ENCODE assay signal across 1 cellular context in the genomic region with DNA sequence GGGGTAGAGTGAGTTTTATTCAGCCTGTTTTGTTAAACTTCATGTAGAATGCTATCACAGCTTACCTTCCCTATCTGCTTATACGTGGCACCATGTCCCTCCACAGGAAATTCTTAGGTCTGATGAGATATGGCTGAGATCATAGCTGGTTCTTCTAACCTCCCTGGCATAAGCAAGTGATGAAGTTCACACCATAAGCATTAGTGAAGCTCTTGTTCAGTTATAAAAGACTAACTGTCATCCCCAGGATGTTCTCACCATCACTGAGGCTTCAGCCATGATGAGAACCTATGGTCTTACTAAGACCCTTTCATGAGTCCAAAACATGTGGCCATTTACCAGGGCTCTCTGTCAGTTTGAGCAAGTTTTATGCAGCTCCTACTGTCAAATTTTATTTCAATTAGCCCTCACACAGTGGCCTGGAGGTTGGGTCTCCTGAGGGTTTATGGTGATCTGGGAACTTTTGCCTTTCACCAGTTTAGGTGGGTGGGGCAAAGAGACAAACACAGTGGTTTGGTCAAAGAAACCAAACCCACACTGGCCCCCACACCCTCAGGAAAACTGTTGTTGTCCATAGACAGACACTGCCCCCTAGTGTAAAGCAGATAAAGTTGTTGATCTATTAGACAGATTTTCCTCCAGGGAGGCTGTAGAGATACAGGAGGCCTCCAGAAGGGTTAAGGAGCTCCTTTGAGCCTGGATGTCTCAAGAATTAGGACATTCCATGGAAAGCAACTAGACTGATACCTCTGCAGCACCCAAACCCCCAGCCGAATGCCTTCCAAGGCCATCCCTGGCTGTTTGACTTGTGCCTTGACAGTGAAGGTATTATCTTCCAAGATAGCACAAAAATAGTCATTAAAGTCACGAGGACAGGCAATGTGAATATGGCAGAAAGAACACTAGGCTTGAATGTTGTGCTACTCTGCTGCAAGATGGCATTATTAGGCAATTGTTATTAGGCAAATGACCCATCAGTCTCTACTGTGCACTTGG.
TF ChIP-seq lines count a peak whose summit lies in the region.

No MANE protein-coding gene starts in this region.

TF ChIP-seq in liver, 16 proteins besides CTCF, POLR2A, EP300 and RAD21 (continued from another document):
- TF ChIP-seq, protein P1, sequence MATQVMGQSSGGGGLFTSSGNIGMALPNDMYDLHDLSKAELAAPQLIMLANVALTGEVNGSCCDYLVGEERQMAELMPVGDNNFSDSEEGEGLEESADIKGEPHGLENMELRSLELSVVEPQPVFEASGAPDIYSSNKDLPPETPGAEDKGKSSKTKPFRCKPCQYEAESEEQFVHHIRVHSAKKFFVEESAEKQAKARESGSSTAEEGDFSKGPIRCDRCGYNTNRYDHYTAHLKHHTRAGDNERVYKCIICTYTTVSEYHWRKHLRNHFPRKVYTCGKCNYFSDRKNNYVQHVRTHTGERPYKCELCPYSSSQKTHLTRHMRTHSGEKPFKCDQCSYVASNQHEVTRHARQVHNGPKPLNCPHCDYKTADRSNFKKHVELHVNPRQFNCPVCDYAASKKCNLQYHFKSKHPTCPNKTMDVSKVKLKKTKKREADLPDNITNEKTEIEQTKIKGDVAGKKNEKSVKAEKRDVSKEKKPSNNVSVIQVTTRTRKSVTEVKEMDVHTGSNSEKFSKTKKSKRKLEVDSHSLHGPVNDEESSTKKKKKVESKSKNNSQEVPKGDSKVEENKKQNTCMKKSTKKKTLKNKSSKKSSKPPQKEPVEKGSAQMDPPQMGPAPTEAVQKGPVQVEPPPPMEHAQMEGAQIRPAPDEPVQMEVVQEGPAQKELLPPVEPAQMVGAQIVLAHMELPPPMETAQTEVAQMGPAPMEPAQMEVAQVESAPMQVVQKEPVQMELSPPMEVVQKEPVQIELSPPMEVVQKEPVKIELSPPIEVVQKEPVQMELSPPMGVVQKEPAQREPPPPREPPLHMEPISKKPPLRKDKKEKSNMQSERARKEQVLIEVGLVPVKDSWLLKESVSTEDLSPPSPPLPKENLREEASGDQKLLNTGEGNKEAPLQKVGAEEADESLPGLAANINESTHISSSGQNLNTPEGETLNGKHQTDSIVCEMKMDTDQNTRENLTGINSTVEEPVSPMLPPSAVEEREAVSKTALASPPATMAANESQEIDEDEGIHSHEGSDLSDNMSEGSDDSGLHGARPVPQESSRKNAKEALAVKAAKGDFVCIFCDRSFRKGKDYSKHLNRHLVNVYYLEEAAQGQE (IDR thresholded peaks at IDR 0.05) = no peak
- TF ChIP-seq GABPA (IDR thresholded peaks at IDR 0.05 in 1 of 2, conservative IDR thresholded peaks at IDR 0.05 in 1 of 2) = no peak
- no peak for TF ChIP-seq SP1 (IDR thresholded peaks at IDR 0.05)
- TF ChIP-seq NR2F2 (IDR thresholded peaks at IDR 0.05) = no peak
- no peak for TF ChIP-seq TAF1 (conservative IDR thresholded peaks at IDR 0.05)
- TF ChIP-seq FOXA2 (IDR thresholded peaks at IDR 0.05) = no peak
- no peak for TF ChIP-seq RXRA (IDR thresholded peaks at IDR 0.05)
- TF ChIP-seq HNF4A (conservative IDR thresholded peaks at IDR 0.05) = no peak
- TF ChIP-seq YY1 (IDR thresholded peaks at IDR 0.05) = no peak
- no peak for TF ChIP-seq HNF4G (IDR thresholded peaks at IDR 0.05)
